In the genomic region with DNA sequence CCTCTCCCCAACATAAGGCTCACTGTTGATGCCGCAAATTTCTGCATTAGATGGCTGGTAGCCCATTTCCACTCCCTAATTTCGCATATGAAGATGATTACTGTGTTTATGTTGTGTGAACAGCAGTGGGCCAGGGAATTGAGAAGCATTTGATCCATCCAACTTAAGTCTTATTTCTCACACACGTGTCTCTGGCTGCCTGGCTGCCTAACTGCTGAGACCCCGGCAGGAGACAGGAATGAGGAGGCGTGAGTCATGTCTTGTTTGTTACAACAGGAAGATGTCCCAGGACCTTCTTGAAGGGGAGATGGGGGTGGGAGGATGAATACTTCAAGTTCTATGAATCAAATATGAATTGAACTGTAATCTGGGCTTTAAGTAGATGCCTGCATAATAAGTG, we compare ENCODE assay signal across 16 cellular contexts.
A peak's percentile ranks its signal among the peaks of the same experiment; 100 is the strongest.
DNase-seq lines count a peak whose midpoint lies in the region; ATAC-seq, FAIRE-seq and TF ChIP-seq lines count a peak whose summit lies in the region.
"Had no signal": no experiment of that assay in that cellular context is flagged by ENCODE, and none has a peak within 500 bp of the region (broad histone marks: within the 10 kb centered on the region; RNA-seq: fewer than 3 reads in every experiment).

No MANE protein-coding gene starts in this region.

- no peak overlapping the region for H3K4me3 ChIP-seq in MG63
- H3K4me3 ChIP-seq in keratinocyte (ENCODE audit: control insufficient read depth in 2 of 3, extremely low read depth in 1 of 3, insufficient read depth in 2 of 3, low read depth in 1 of 3, low read length in 3 of 3), result no peak overlapping the region

- CTCF ChIA-PET in CD4-positive, alpha-beta T cell (lab: Charles Lee), result no interaction called here

- H3K79me2 ChIP-seq in keratinocyte (ENCODE audit: control insufficient read depth, insufficient read depth, low read length), result no peaks in the 10 kb centered on the region

- H3K9me3 ChIP-seq in MG63 (no peaks in the 10 kb centered on the region), keratinocyte (ENCODE audit: control insufficient read depth, low read depth, low read length) (no peaks in the 10 kb centered on the region)
- no peaks in the 10 kb centered on the region for H3K9me3 ChIP-seq in CD4-positive, alpha-beta T cell (ENCODE audit: control insufficient read depth, low read length)
- H3K9me3 ChIP-seq: BE2C had no signal

- H2AFZ ChIP-seq in keratinocyte (ENCODE audit: control insufficient read depth, low read length), result no peak overlapping the region

- POLR2A ChIA-PET in CD4-positive, alpha-beta T cell (lab: Charles Lee), result no interaction called here

- peaks cover 24% of the 10 kb centered on the region for H3K27me3 Mint-ChIP-seq in CD4-positive, alpha-beta T cell

- H4K20me1 ChIP-seq in keratinocyte (ENCODE audit: control insufficient read depth, extremely low read depth, insufficient read depth, low read length), result no peaks in the 10 kb centered on the region

- no peaks in the 10 kb centered on the region for H3K9me1 ChIP-seq in keratinocyte (ENCODE audit: control insufficient read depth, extremely low read depth, insufficient read depth, low read length)

- H3K27ac Mint-ChIP-seq in CD4-positive, alpha-beta T cell, result no peak overlapping the region

- H3K27me3 ChIP-seq in MG63, result no peaks in the 10 kb centered on the region
- H3K27me3 ChIP-seq in keratinocyte (ENCODE audit: control insufficient read depth, extremely low read depth, insufficient read depth, low read length), result no peaks in the 10 kb centered on the region
- peaks cover 5% of the 10 kb centered on the region for H3K27me3 ChIP-seq in CD4-positive, alpha-beta T cell (ENCODE audit: control insufficient read depth, insufficient read depth, low read length)
- H3K27me3 ChIP-seq: BE2C had no signal

- peak overlapping the region; percentile 39 for H3K4me2 ChIP-seq in keratinocyte (ENCODE audit: control insufficient read depth, extremely low read depth, insufficient read depth, low read depth, low read length)

- H3K9me3 Mint-ChIP-seq in CD4-positive, alpha-beta T cell, result no peaks in the 10 kb centered on the region

- H3K36me3 ChIP-seq in MG63 (no peaks in the 10 kb centered on the region), keratinocyte (ENCODE audit: control insufficient read depth in 2 of 2, extremely low read depth in 1 of 2, insufficient read depth in 2 of 2, low read length in 2 of 2) (no peaks in the 10 kb centered on the region)
- H3K36me3 ChIP-seq: BE2C had no signal

- FAIRE-seq in keratinocyte (lab: Jason Lieb, UNC), result peak; percentile 84

- no peak overlapping the region for H3K4me3 Mint-ChIP-seq in CD4-positive, alpha-beta T cell

- dilution Hi-C loops in keratinocyte (cut with MboI; ENCODE audit: extremely low pct_ligation_motif_present, low sequenced_read_pairs), result no loop called here

- DNase-seq in AG09319 (ENCODE audit: extremely low read depth, low read depth) (peak; percentile 16), MG63 (peak; percentile 92), brain pericyte (ENCODE audit: low read depth, low spot score) (peak; percentile 84), keratinocyte (ENCODE audit: low read depth, low spot score) (no peak), NCI-H2196 (lab: John Stamatoyannopoulos, UW; ENCODE audit: unreplicated experiment) (no peak), DMS79 treated with DMSO at 0.1 percent for 48 hours (lab: John Stamatoyannopoulos, UW) (no peak)
- DNase-seq in CD4-positive, alpha-beta T cell, result no peak
- no peak for DNase-seq in activated naive CD4-positive, alpha-beta T cell treated with anti-CD3 and anti-CD28 coated beads, Interleukin-2, amount 50 U/mL, for 16 hours
- DNase-seq: BE2C; GDM1; KG1; kidney glomerular epithelial cell; NCI-H2029; stimulated activated CD4-positive, alpha-beta T cell treated with anti-CD3 and anti-CD28 coated beads, Interleukin-4, amount 100 ng/mL, for 4 hours; stimulated activated naive CD4-positive, alpha-beta T cell treated with Interleukin-2 at 50 U/mL for 16 hours had no signal

- H3K4me1 ChIP-seq in keratinocyte (ENCODE audit: control insufficient read depth, extremely low read depth, insufficient read depth, low read length), result peaks cover 38% of the 10 kb centered on the region
- H3K4me1 ChIP-seq: BE2C had no signal

- no peaks in the 10 kb centered on the region for H3K4me1 Mint-ChIP-seq in CD4-positive, alpha-beta T cell (ENCODE audit: low read depth)

- intact Hi-C loops in CD4-positive, alpha-beta T cell (cut with DNase I, micrococcal nuclease), result no loop called here

- no peak overlapping the region for H3K27ac ChIP-seq in keratinocyte (ENCODE audit: control insufficient read depth, insufficient read depth, low read length)
- H3K27ac ChIP-seq in CD4-positive, alpha-beta T cell (ENCODE audit: low read depth, low read length), result no peak overlapping the region

- H3K9ac ChIP-seq in keratinocyte (ENCODE audit: control insufficient read depth, extremely low read depth, insufficient read depth, low read length), result no peak overlapping the region

- no peaks in the 10 kb centered on the region for H3K36me3 Mint-ChIP-seq in CD4-positive, alpha-beta T cell (ENCODE audit: low read depth)

- no peak for ATAC-seq in CD4-positive, alpha-beta T cell (ENCODE audit: poor library complexity)
- ATAC-seq: esophagus mucosa had no signal

- TF ChIP-seq CTCF in AG09319 (IDR thresholded peaks at IDR 0.05; ENCODE audit: low read depth, low read length), result no peak
- TF ChIP-seq CTCF in keratinocyte (optimal IDR thresholded peaks at IDR 0.05 in 1 of 3, IDR thresholded peaks at IDR 0.05 in 1 of 3, conservative IDR thresholded peaks at IDR 0.05 in 1 of 3; ENCODE audit: extremely low read depth in 1 of 3, insufficient read depth in 2 of 3, low read length in 3 of 3), result no peak
- TF ChIP-seq CTCF in CD4-positive, alpha-beta T cell (IDR thresholded peaks at IDR 0.05), result no peak

Comparison
In these comparisons a context has a peak if more than half of its experiments do, and no peak if none do; other contexts are left out.
1. DNase-seq: peak in AG09319 (single experiment), MG63 (single experiment) and brain pericyte (single experiment); none in keratinocyte (single experiment), NCI-H2196 (single experiment), DMS79 treated with DMSO at 0.1 percent for 48 hours (single experiment), CD4-positive, alpha-beta T cell (0 of 10) and activated naive CD4-positive, alpha-beta T cell treated with anti-CD3 and anti-CD28 coated beads, Interleukin-2, amount 50 U/mL, for 16 hours (single experiment).